15 cellular contexts compared by ENCODE assay signal in the genomic region with DNA sequence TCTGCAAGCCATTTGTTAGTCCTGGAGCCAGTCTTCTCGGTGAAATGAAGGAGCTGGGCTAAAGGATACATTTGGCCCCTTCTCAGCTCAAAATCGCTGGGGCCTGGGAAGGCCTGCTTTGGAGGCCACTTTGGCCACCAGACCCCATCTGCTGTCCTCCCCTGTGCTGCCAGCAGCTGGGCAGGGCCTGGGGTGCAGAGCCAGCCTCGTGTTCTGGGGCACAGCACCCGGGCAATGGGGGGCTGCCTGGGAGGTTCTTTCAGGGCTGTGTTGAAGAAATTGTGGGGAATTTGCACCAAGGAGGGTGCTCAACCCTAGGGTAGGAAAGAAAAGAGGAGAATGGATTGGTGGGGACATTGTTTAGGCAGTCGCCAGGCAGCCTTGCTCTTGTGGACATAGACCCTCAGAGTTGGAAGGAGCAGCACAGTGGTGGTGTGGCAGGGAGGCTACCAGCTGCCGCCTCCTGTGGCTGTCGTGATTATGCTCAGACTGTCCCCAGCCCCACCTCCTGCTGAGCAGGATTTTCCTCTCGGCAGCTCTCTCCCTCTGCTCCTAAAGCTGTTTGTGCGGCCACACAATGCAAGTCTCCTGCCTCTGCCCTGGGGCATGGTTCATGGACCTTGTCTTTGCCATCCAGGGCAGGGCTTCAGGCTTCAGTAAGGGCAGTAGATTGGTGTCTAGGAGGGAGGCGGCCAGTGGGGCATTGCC.
DNase-seq lines count a peak whose midpoint lies in the region; ATAC-seq and TF ChIP-seq lines count a peak whose summit lies in the region.
"Had no signal": no experiment of that assay in that cellular context is flagged by ENCODE, and none has a peak within 500 bp of the region (broad histone marks: within the 10 kb centered on the region; RNA-seq: fewer than 3 reads in every experiment).

No MANE protein-coding gene starts in this region.

- dilution Hi-C loops in mammary epithelial cell (cut with HindIII; ENCODE audit: low sequenced_read_pairs): no loop called here

- H3K27ac ChIP-seq in breast epithelium (peak overlapping the region; percentile 60 to 76), mammary epithelial cell (ENCODE audit: insufficient read depth, low read depth, low read length) (no peak overlapping the region), RWPE2 (ENCODE audit: poor library complexity, severe bottlenecking) (no peak overlapping the region)
- H3K27ac ChIP-seq: parathyroid adenoma had no signal

- WGBS in mammary epithelial cell (ENCODE audit: low coverage, missing lambda C conversion rate): 74% methylated on average over 9 of the region's 10 CpGs

- TF ChIP-seq POLR2A in breast epithelium (IDR thresholded peaks at IDR 0.05): no peak

- CTCF ChIA-PET in mammary epithelial cell (lab: Charles Lee; ENCODE audit: low non-redundant PET): no interaction called here

- in situ Hi-C loops in mammary epithelial cell (cut with MboI; ENCODE audit: low sequenced_read_pairs in 2 of 2): loop anchor here in 1 of 2 donors (25.0 kb wide), 1 partner anchor 109 kb away; no protein-coding TSS in a partner anchor

- H3K9me3 ChIP-seq in breast epithelium (no peaks in the 10 kb centered on the region), mammary epithelial cell (replicated peaks; ENCODE audit: insufficient read depth, low read length) (no peaks in the 10 kb centered on the region), RWPE2 (ENCODE audit: severe bottlenecking) (no peaks in the 10 kb centered on the region)

- H3K4me3 ChIP-seq in breast epithelium: no peak overlapping the region
- H3K4me3 ChIP-seq in mammary epithelial cell (replicated peaks in 1 of 3; ENCODE audit: insufficient read depth in 1 of 3, low read depth in 2 of 3, low read length in 3 of 3): no peak overlapping the region
- H3K4me3 ChIP-seq in RWPE2 (ENCODE audit: severe bottlenecking): no peak overlapping the region

- H3K4me1 ChIP-seq in breast epithelium (no peaks in the 10 kb centered on the region), mammary epithelial cell (ENCODE audit: insufficient read depth, low read length) (no peaks in the 10 kb centered on the region), RWPE2 (ENCODE audit: insufficient read depth, poor library complexity, severe bottlenecking) (no peaks in the 10 kb centered on the region)
- H3K4me1 ChIP-seq: parathyroid adenoma had no signal

- H3K4me2 ChIP-seq in mammary epithelial cell (ENCODE audit: insufficient read depth, low read depth, low read length): no peak overlapping the region

- DNase-seq in breast epithelium (ENCODE audit: low spot score in 2 of 2): peak; percentile 48 to 81
- DNase-seq in mammary epithelial cell: no peak
- DNase-seq in RWPE2 (ENCODE audit: low spot score): no peak
- DNase-seq in left kidney (ENCODE audit: low read depth, low spot score): peak; percentile 61
- no peak for DNase-seq in D341Med (ENCODE audit: low spot score)
- DNase-seq: ACHN; activated CD4-positive, alpha-beta T cell treated with anti-CD3 and anti-CD28 coated beads, Interleukin-2, amount 10 ng/mL, durations not matched to agents 24 days and 14 days; effector memory CD8-positive, alpha-beta T cell; hippocampal formation; NCI-H1048; SW 1271 had no signal

- H3K79me2 ChIP-seq in mammary epithelial cell (ENCODE audit: insufficient read depth, low read length): no peaks in the 10 kb centered on the region
- H3K79me2 ChIP-seq: parathyroid adenoma had no signal

- H3K9ac ChIP-seq in mammary epithelial cell (ENCODE audit: insufficient read depth, low read length): no peak overlapping the region
- H3K9ac ChIP-seq: parathyroid adenoma had no signal

- H4K20me1 ChIP-seq in mammary epithelial cell (ENCODE audit: insufficient read depth, low read length): no peaks in the 10 kb centered on the region

- H3K27me3 ChIP-seq in breast epithelium (no peaks in the 10 kb centered on the region), mammary epithelial cell (ENCODE audit: insufficient read depth, low read length) (no peaks in the 10 kb centered on the region), RWPE2 (ENCODE audit: insufficient read depth, poor library complexity, severe bottlenecking) (no peaks in the 10 kb centered on the region)

- BruUV-seq in mammary epithelial cell (replicated peaks; lab: Mats Ljungman, UMichigan): no TSS peak

- intact Hi-C loops in breast epithelium (cut with DNase I; ENCODE audit: low total_unique reads) (no loop called here), mammary epithelial cell (cut with micrococcal nuclease) (no loop called here)

- H2AFZ ChIP-seq in mammary epithelial cell (ENCODE audit: low read depth, low read length): no peak overlapping the region
- H2AFZ ChIP-seq: parathyroid adenoma had no signal

- ATAC-seq in RWPE2 (ENCODE audit: low read depth) (peak; percentile 29; the same call in 1 of the 3 replicates), GM19397 (IDR thresholded peaks at IDR 0.05; ENCODE audit: unreplicated experiment) (no peak), GM21526 (IDR thresholded peaks at IDR 0.05; ENCODE audit: low FRiP score, unreplicated experiment) (no peak), GM19395 (IDR thresholded peaks at IDR 0.05; ENCODE audit: unreplicated experiment) (no peak)
- ATAC-seq: effector memory CD8-positive, alpha-beta T cell had no signal

- TF ChIP-seq CTCF in breast epithelium (IDR thresholded peaks at IDR 0.05) (no peak), mammary epithelial cell (conservative IDR thresholded peaks at IDR 0.05 in 1 of 2, IDR thresholded peaks at IDR 0.05 in 1 of 2; ENCODE audit: extremely low read depth in 1 of 2, insufficient read depth in 1 of 2, low read depth in 1 of 2, low read length in 2 of 2) (no peak), RWPE2 (IDR thresholded peaks at IDR 0.05; ENCODE audit: poor library complexity, severe bottlenecking) (no peak)

- H3K36me3 ChIP-seq in breast epithelium (no peaks in the 10 kb centered on the region), mammary epithelial cell (ENCODE audit: insufficient read depth, low read length) (no peaks in the 10 kb centered on the region), RWPE2 (ENCODE audit: low read depth) (no peaks in the 10 kb centered on the region)

Comparison
In these comparisons a context has a peak if more than half of its experiments do, and no peak if none do; other contexts are left out.
1. DNase-seq: peak in breast epithelium (2 of 2) and left kidney (single experiment); none in mammary epithelial cell (single experiment), RWPE2 (single experiment) and D341Med (single experiment).
2. H3K27ac ChIP-seq: peak in breast epithelium (2 of 2); none in mammary epithelial cell (single experiment) and RWPE2 (single experiment).